ENCODE assay signal across 9 cellular contexts in genomic region chr5:42423285-42424152, GRCh38. TPM values are rescaled to one million over a fixed set of nuclear protein-coding genes. Genes with fewer than 3 reads are reported as not detected.
A peak's percentile ranks its signal among the peaks of the same experiment; 100 is the strongest.
DNase-seq lines count a peak whose midpoint lies in the region; ATAC-seq and TF ChIP-seq lines count a peak whose summit lies in the region.
"Had no signal": no experiment of that assay in that cellular context is flagged by ENCODE, and none has a peak within 500 bp of the region (broad histone marks: within the 10 kb centered on the region; RNA-seq: fewer than 3 reads in every experiment).

TSS of gene GHR (plus strand) at chr5:42423439. CDS start at chr5:42565875, 142,436 bp downstream.

- DNase-seq in AG09319 (ENCODE audit: extremely low read depth, low read depth) (peak; percentile 75), NCI-H2227 treated with DMSO at 0.1 percent for 48 hours (lab: John Stamatoyannopoulos, UW) (peak; percentile 76), glutamatergic neuron (peak; percentile 85), neuronal stem cell (ENCODE audit: low spot score) (peak; percentile 81), GDM1 (lab: John Stamatoyannopoulos, UW) (no peak)
- DNase-seq in activated naive CD8-positive, alpha-beta T cell treated with anti-CD3 and anti-CD28 coated beads, Interleukin-2, amount 10 ng/mL, durations not matched to agents 7 days and 5 days: peak; percentile 47

- no peaks in the 10 kb centered on the region for H3K79me1 ChIP-seq in neuronal stem cell (ENCODE audit: low read depth, low read length)

- H3K4ac ChIP-seq in neuronal stem cell (ENCODE audit: low read length): no peak within 1 kb of the TSS

- H2AK5ac ChIP-seq in neuronal stem cell (ENCODE audit: low read depth, low read length): no peak within 1 kb of the TSS

- peaks cover 21% of the 10 kb centered on the region for H3K27me3 Mint-ChIP-seq in activated naive CD8-positive, alpha-beta T cell treated with anti-CD3 and anti-CD28 coated beads, Interleukin-2, amount 10 ng/mL, durations not matched to agents 7 days and 5 days
- H3K27me3 Mint-ChIP-seq in glutamatergic neuron (ENCODE audit: unreplicated experiment): peaks cover 2% of the 10 kb centered on the region

- H2BK12ac ChIP-seq in neuronal stem cell (ENCODE audit: low read length): no peak within 1 kb of the TSS

- peak within 1 kb of the TSS; percentile 5 for H2BK120ac ChIP-seq in neuronal stem cell (ENCODE audit: low read depth, low read length)

- H3K27me3 ChIP-seq in neuronal stem cell (ENCODE audit: control insufficient read depth in 3 of 3, insufficient read depth in 3 of 3, low read depth in 1 of 3, low read length in 3 of 3): peaks cover 2 to 28% (median 14%) of the 10 kb centered on the region in 3 experiments

- H2BK15ac ChIP-seq in neuronal stem cell (ENCODE audit: low read length): peak within 1 kb of the TSS; percentile 93

- H3K9me3 ChIP-seq in neuronal stem cell (replicated peaks in 1 of 2; ENCODE audit: control insufficient read depth in 2 of 2, insufficient read depth in 1 of 2, low read depth in 1 of 2, low read length in 2 of 2): no peaks in the 10 kb centered on the region

- peak within 1 kb of the TSS; percentile 85 for H3K18ac ChIP-seq in neuronal stem cell (ENCODE audit: low read length)

- ATAC-seq in GM18517 (IDR thresholded peaks at IDR 0.05; ENCODE audit: unreplicated experiment): peak; percentile 58
- peak; percentile 92 for ATAC-seq in HG03097 (IDR thresholded peaks at IDR 0.05; ENCODE audit: low FRiP score, unreplicated experiment)
- peak; percentile 77 for ATAC-seq in activated naive CD8-positive, alpha-beta T cell treated with anti-CD3 and anti-CD28 coated beads, Interleukin-2, amount 10 ng/mL, durations not matched to agents 7 days and 5 days (ENCODE audit: low read depth)

- H2BK5ac ChIP-seq in neuronal stem cell (ENCODE audit: low read length): peak within 1 kb of the TSS; percentile 87

- H3K36me3 ChIP-seq in neuronal stem cell (replicated peaks in 1 of 2; ENCODE audit: control insufficient read depth in 2 of 2, insufficient read depth in 2 of 2, low read length in 2 of 2): no peaks in the 10 kb centered on the region

- H3K27ac Mint-ChIP-seq in activated naive CD8-positive, alpha-beta T cell treated with anti-CD3 and anti-CD28 coated beads, Interleukin-2, amount 10 ng/mL, durations not matched to agents 7 days and 5 days: no peak within 1 kb of the TSS
- no peak within 1 kb of the TSS for H3K27ac Mint-ChIP-seq in glutamatergic neuron (ENCODE audit: unreplicated experiment)
- H3K27ac Mint-ChIP-seq: stimulated activated naive CD8-positive, alpha-beta T cell treated with anti-CD3 and anti-CD28 coated beads, Interleukin-15, Interleukin-2, amounts not matched to agents 100 ng/mL and 50 ng/mL, for 24 hours had no signal

- no peak within 1 kb of the TSS for H3K4me3 Mint-ChIP-seq in activated naive CD8-positive, alpha-beta T cell treated with anti-CD3 and anti-CD28 coated beads, Interleukin-2, amount 10 ng/mL, durations not matched to agents 7 days and 5 days
- H3K4me3 Mint-ChIP-seq in glutamatergic neuron (ENCODE audit: unreplicated experiment): no peak within 1 kb of the TSS
- H3K4me3 Mint-ChIP-seq: stimulated activated naive CD8-positive, alpha-beta T cell treated with anti-CD3 and anti-CD28 coated beads, Interleukin-15, Interleukin-2, amounts not matched to agents 100 ng/mL and 50 ng/mL, for 24 hours had no signal

- H3K14ac ChIP-seq in neuronal stem cell (ENCODE audit: low read length): no peak within 1 kb of the TSS

- peaks cover 3 to 9% of the 10 kb centered on the region in 2 donors for H3K4me1 ChIP-seq in neuronal stem cell (ENCODE audit: control insufficient read depth in 2 of 2, insufficient read depth in 1 of 2, low read depth in 1 of 2, low read length in 2 of 2)

- H3K4me1 Mint-ChIP-seq in activated naive CD8-positive, alpha-beta T cell treated with anti-CD3 and anti-CD28 coated beads, Interleukin-2, amount 10 ng/mL, durations not matched to agents 7 days and 5 days: no peaks in the 10 kb centered on the region
- H3K4me1 Mint-ChIP-seq in glutamatergic neuron (ENCODE audit: low read depth, unreplicated experiment): no peaks in the 10 kb centered on the region

- H4K91ac ChIP-seq in neuronal stem cell (ENCODE audit: low read depth, low read length, poor library complexity): no peak within 1 kb of the TSS

- peak within 1 kb of the TSS; percentile 78 for H3K9ac ChIP-seq in neuronal stem cell (ENCODE audit: low read depth, low read length, poor library complexity)

- H3K4me3 ChIP-seq in neuronal stem cell (ENCODE audit: low read length in 2 of 2): peak within 1 kb of the TSS; percentile 50 to 88

- H3K4me2 ChIP-seq in neuronal stem cell (ENCODE audit: insufficient read depth, low read length, poor library complexity, severe bottlenecking): peak within 1 kb of the TSS; percentile 92

- no CpG with 5 or more reads among the region's 60 CpGs for WGBS in neuronal stem cell (ENCODE audit: extremely low coverage in 2 of 2, insufficient read length in 2 of 2, insufficient replicate concordance in 1 of 2), 2 donors

- H3K9me3 Mint-ChIP-seq in activated naive CD8-positive, alpha-beta T cell treated with anti-CD3 and anti-CD28 coated beads, Interleukin-2, amount 10 ng/mL, durations not matched to agents 7 days and 5 days: peaks cover 2% of the 10 kb centered on the region
- no peaks in the 10 kb centered on the region for H3K9me3 Mint-ChIP-seq in glutamatergic neuron (ENCODE audit: unreplicated experiment)

- peak within 1 kb of the TSS; percentile 57 for H3K27ac ChIP-seq in neuronal stem cell (replicated peaks; ENCODE audit: low read length)

- peak within 1 kb of the TSS; percentile 100 for H2AFZ ChIP-seq in neuronal stem cell (ENCODE audit: low read length)

- TF ChIP-seq CTCF in AG09319 (IDR thresholded peaks at IDR 0.05; ENCODE audit: low read depth, low read length) (peak; percentile 78), glutamatergic neuron (IDR thresholded peaks at IDR 0.05; ENCODE audit: partially characterized antibody, unreplicated experiment) (peak; percentile 81)

- no peak within 1 kb of the TSS for H4K8ac ChIP-seq in neuronal stem cell (ENCODE audit: low read depth, low read length)

- no peaks in the 10 kb centered on the region for H3K36me3 Mint-ChIP-seq in activated naive CD8-positive, alpha-beta T cell treated with anti-CD3 and anti-CD28 coated beads, Interleukin-2, amount 10 ng/mL, durations not matched to agents 7 days and 5 days
- H3K36me3 Mint-ChIP-seq in glutamatergic neuron (ENCODE audit: unreplicated experiment): no peaks in the 10 kb centered on the region

- H3K23ac ChIP-seq in neuronal stem cell (ENCODE audit: low read depth, low read length, poor library complexity): no peak within 1 kb of the TSS

- POLR2A ChIA-PET in activated naive CD8-positive, alpha-beta T cell treated with anti-CD3 and anti-CD28 coated beads, Interleukin-2, amount 10 ng/mL, durations not matched to agents 7 days and 5 days (lab: Charles Lee): interaction anchor here (0.9 kb wide), 1 partner anchor 466 kb away, joined by 3 read pairs; no protein-coding TSS in a partner anchor

RNA-seq across cellular contexts. Expression of gene GHR, which starts in this region (rescaled TPM):
- not detected for total RNA-seq in activated naive CD8-positive, alpha-beta T cell treated with anti-CD3 and anti-CD28 coated beads, Interleukin-2, amount 10 ng/mL, durations not matched to agents 7 days and 5 days
- not detected for total RNA-seq in glutamatergic neuron (ENCODE audit: unreplicated experiment)
- polyA plus RNA-seq in neuronal stem cell (2013, experiment 1 of 2): 0.47 TPM
- polyA plus RNA-seq in neuronal stem cell (2013, experiment 2 of 2): 0.40 TPM

Comparison
In these comparisons a context has a peak if more than half of its experiments do, and no peak if none do; other contexts are left out.
1. Peak in DNase-seq and ATAC-seq in activated naive CD8-positive, alpha-beta T cell treated with anti-CD3 and anti-CD28 coated beads, Interleukin-2, amount 10 ng/mL, durations not matched to agents 7 days and 5 days; RNA of the gene not detected or under 1 TPM.
2. Peak in DNase-seq in glutamatergic neuron; RNA of the gene not detected or under 1 TPM.